In genomic region chr4:153529646-153530045, GRCh38 we compare ENCODE assay signal across 12 cellular contexts.
A peak's percentile ranks its signal among the peaks of the same experiment; 100 is the strongest.
DNase-seq lines count a peak whose midpoint lies in the region; ATAC-seq, FAIRE-seq and TF ChIP-seq lines count a peak whose summit lies in the region.
"Had no signal": no experiment of that assay in that cellular context is flagged by ENCODE, and none has a peak within 500 bp of the region (broad histone marks: within the 10 kb centered on the region; RNA-seq: fewer than 3 reads in every experiment).

No MANE protein-coding gene starts in this region.

- no peak for FAIRE-seq in HepG2 (lab: Jason Lieb, UNC)
- FAIRE-seq: H1 had no signal

- no peak overlapping the region for H3K4me2 ChIP-seq in HepG2 (ENCODE audit: low read depth, low read length)

- DNase-seq in HepG2 (ENCODE audit: low spot score) (no peak), OCI-M1 (lab: John Stamatoyannopoulos, UW) (peak; percentile 76), fibroblast of gingiva (ENCODE audit: low read depth) (peak; percentile 51), NCI-H2227 (lab: John Stamatoyannopoulos, UW; ENCODE audit: unreplicated experiment) (no peak), coronary artery (ENCODE audit: low spot score) (no peak)
- no peak for DNase-seq in central memory CD4-positive, alpha-beta T cell
- DNase-seq: effector CD8-positive, alpha-beta T cell; islet precursor cell; NCI-H2029 treated with DMSO at 0.1 percent for 48 hours had no signal

- H3K36me3 ChIP-seq in liver (ENCODE audit: control insufficient read depth in 4 of 4, insufficient read depth in 3 of 4, low read depth in 1 of 4, low read length in 3 of 4), result no peaks in the 10 kb centered on the region
- no peaks in the 10 kb centered on the region for H3K36me3 ChIP-seq in HepG2 (replicated peaks in 1 of 2; ENCODE audit: control insufficient read depth in 1 of 2, insufficient read depth in 2 of 2, low read length in 2 of 2)

- TF ChIP-seq CTCF in liver (IDR thresholded peaks at IDR 0.05; ENCODE audit: low read depth, low read length, missing input control) (no peak), HepG2 (CRISPR knock-in tag; IDR thresholded peaks at IDR 0.05) (no peak), coronary artery (IDR thresholded peaks at IDR 0.05) (no peak)

- no peak for TF ChIP-seq EP300 in HepG2 (IDR thresholded peaks at IDR 0.05; ENCODE audit: low read depth in 2 of 2, low read length in 2 of 2)
- no peak for TF ChIP-seq EP300 in HepG2 (CRISPR knock-in tag; IDR thresholded peaks at IDR 0.05; ENCODE audit: borderline replicate concordance)

- no peaks in the 10 kb centered on the region for H3K9me3 ChIP-seq in liver (ENCODE audit: control insufficient read depth in 4 of 4, low read length in 3 of 4)
- H3K9me3 ChIP-seq in HepG2 (ENCODE audit: low read length), result no peaks in the 10 kb centered on the region

- TF ChIP-seq RAD21 in liver (IDR thresholded peaks at IDR 0.05) (peak; percentile 34 to 39), HepG2 (CRISPR knock-in tag; IDR thresholded peaks at IDR 0.05) (no peak)

- BruUV-seq in HepG2 (replicated peaks; lab: Mats Ljungman, UMichigan), result no TSS peak

- peak overlapping the region; percentile 43 to 87 for H3K27ac ChIP-seq in liver (ENCODE audit: low read depth in 1 of 2, low read length in 2 of 2)
- H3K27ac ChIP-seq in HepG2 (ENCODE audit: extremely low read length, insufficient read depth, low read length), result no peak overlapping the region
- H3K27ac ChIP-seq in coronary artery, result no peak overlapping the region

- H3K4me3 ChIP-seq in liver (ENCODE audit: low read depth in 1 of 3, low read length in 3 of 3), result no peak overlapping the region
- no peak overlapping the region for H3K4me3 ChIP-seq in HepG2 (replicated peaks in 1 of 3; ENCODE audit: insufficient read depth in 1 of 3, low read depth in 2 of 3, low read length in 3 of 3)
- no peak overlapping the region for H3K4me3 ChIP-seq in coronary artery

- POLR2A ChIA-PET in HepG2 (lab: Yijun Ruan, JAX), result no interaction called here

- intact Hi-C loops in HepG2 (cut with micrococcal nuclease; ENCODE audit: unreplicated experiment), result no loop called here

- WGBS in liver, result 40% methylated on average over 3 of the region's 3 CpGs
- 95% methylated on average over 3 of the region's 3 CpGs for WGBS in HepG2 (ENCODE audit: low lambda C conversion rate)

- H4K20me1 ChIP-seq in HepG2 (ENCODE audit: insufficient read depth, low read length), result no peaks in the 10 kb centered on the region

- CTCF ChIA-PET in HepG2 (lab: Yijun Ruan, JAX; ENCODE audit: low intra/inter-chr PET ratio, low total read pairs), result no interaction called here

- in situ Hi-C loops in HepG2 (cut with HindIII; ENCODE audit: extremely low pct_ligation_motif_present, low pct_unique_long_range_greater_than_20kb), result no loop called here

- H3K79me2 ChIP-seq in HepG2 (ENCODE audit: insufficient read depth, low read length), result no peaks in the 10 kb centered on the region

- ATAC-seq in HepG2 (no peak), GM18867 (IDR thresholded peaks at IDR 0.05; ENCODE audit: unreplicated experiment) (no peak)

- H3K9ac ChIP-seq in liver (ENCODE audit: low read depth in 1 of 2, low read length in 2 of 2) (peak overlapping the region in 1 of 2 donors; percentile 66), HepG2 (ENCODE audit: insufficient read depth, low read depth, low read length) (no peak overlapping the region)

- TF ChIP-seq POLR2A in HepG2 (IDR thresholded peaks at IDR 0.05; ENCODE audit: insufficient read depth in 1 of 2, low read depth in 2 of 2, low read length in 2 of 2), result no peak

- H2AFZ ChIP-seq in HepG2 (ENCODE audit: low read length), result no peak overlapping the region

- no peaks in the 10 kb centered on the region for H3K27me3 ChIP-seq in liver (ENCODE audit: control insufficient read depth in 4 of 4, insufficient read depth in 4 of 4, low read length in 3 of 4)
- H3K27me3 ChIP-seq in HepG2 (ENCODE audit: control insufficient read depth in 1 of 2, insufficient read depth in 2 of 2, low read length in 2 of 2), result no peaks in the 10 kb centered on the region

- H3K4me1 ChIP-seq in liver (ENCODE audit: control insufficient read depth in 4 of 4, insufficient read depth in 4 of 4, low read length in 3 of 4) (peaks cover 12 to 59% (median 53%) of the 10 kb centered on the region in 4 donors), HepG2 (ENCODE audit: insufficient read depth, low read length) (no peaks in the 10 kb centered on the region)

TF ChIP-seq in liver, 16 proteins besides CTCF, POLR2A, EP300 and RAD21 (continues in another document):
- TF ChIP-seq FOXA1 (IDR thresholded peaks at IDR 0.05) (no peak), HNF4G (IDR thresholded peaks at IDR 0.05) (peak; percentile 8), YY1 (IDR thresholded peaks at IDR 0.05) (peak; percentile 81), GABPA (IDR thresholded peaks at IDR 0.05 in 1 of 2, conservative IDR thresholded peaks at IDR 0.05 in 1 of 2) (no peak), REST (IDR thresholded peaks at IDR 0.05) (peak; percentile 46)

TF ChIP-seq in HepG2, 621 proteins besides CTCF, POLR2A, EP300 and RAD21:
- TF ChIP-seq ZKSCAN1 (IDR thresholded peaks at IDR 0.05; ENCODE audit: low read length) (no peak), NFKBIZ (CRISPR knock-in tag; IDR thresholded peaks at IDR 0.05) (no peak), PATZ1 (CRISPR knock-in tag; IDR thresholded peaks at IDR 0.05) (no peak), CREM (IDR thresholded peaks at IDR 0.05) (no peak), CREM (CRISPR knock-in tag; IDR thresholded peaks at IDR 0.05) (no peak), WIZ (CRISPR knock-in tag; IDR thresholded peaks at IDR 0.05) (no peak), ZBTB25 (CRISPR knock-in tag; IDR thresholded peaks at IDR 0.05) (no peak), ZNF615 (CRISPR knock-in tag; IDR thresholded peaks at IDR 0.05; ENCODE audit: borderline replicate concordance) (no peak), ZNF275 (CRISPR knock-in tag; IDR thresholded peaks at IDR 0.05; ENCODE audit: borderline replicate concordance) (no peak), ZNF605 (CRISPR knock-in tag; IDR thresholded peaks at IDR 0.05) (no peak), ZBTB43 (CRISPR knock-in tag; conservative IDR thresholded peaks at IDR 0.05) (no peak), NAIF1 (CRISPR knock-in tag; IDR thresholded peaks at IDR 0.05; ENCODE audit: borderline replicate concordance) (no peak), DBP (CRISPR knock-in tag; IDR thresholded peaks at IDR 0.05; ENCODE audit: not compliant biosample characterization) (no peak)
TF ChIP-seq in HepG2: peak in this region for 0.

Comparison
In these comparisons a context has a peak if more than half of its experiments do, and no peak if none do; other contexts are left out.
1. H3K27ac ChIP-seq: peak in liver (2 of 2); none in HepG2 (single experiment) and coronary artery (0 of 2).
2. DNase-seq: peak in OCI-M1 (single experiment) and fibroblast of gingiva (single experiment); none in HepG2 (single experiment), central memory CD4-positive, alpha-beta T cell (single experiment), NCI-H2227 (single experiment) and coronary artery (single experiment).